13 cellular contexts compared by ENCODE assay signal in the genomic region with DNA sequence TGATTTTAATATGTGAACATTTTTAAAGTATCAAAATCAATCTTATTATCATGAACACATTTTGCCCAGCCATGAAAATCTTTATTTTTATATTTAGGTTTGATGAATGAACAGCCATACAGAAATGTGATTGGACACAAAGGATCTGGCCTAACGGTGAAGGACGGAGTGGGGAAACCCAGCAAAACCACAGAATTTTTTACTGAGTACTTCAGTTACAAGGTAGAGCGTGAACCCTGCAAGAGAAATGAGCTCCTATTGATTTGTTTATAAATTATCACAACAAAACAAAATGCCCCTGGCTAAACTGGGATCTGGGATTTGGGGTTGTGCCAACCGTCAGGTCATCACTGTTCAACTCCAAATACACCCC.
DNase-seq lines count a peak whose midpoint lies in the region; ATAC-seq and TF ChIP-seq lines count a peak whose summit lies in the region.
"Had no signal": no experiment of that assay in that cellular context is flagged by ENCODE, and none has a peak within 500 bp of the region (broad histone marks: within the 10 kb centered on the region; RNA-seq: fewer than 3 reads in every experiment).

No MANE protein-coding gene starts in this region.

- H3K4me3 ChIP-seq in RWPE2 (ENCODE audit: severe bottlenecking) = no peak overlapping the region
- H3K4me3 ChIP-seq: esophagus squamous epithelium, sigmoid colon had no signal

- no peaks in the 10 kb centered on the region for H3K9me3 ChIP-seq in RWPE2 (ENCODE audit: severe bottlenecking)
- H3K9me3 ChIP-seq: esophagus squamous epithelium, sigmoid colon had no signal

- peaks cover 6% of the 10 kb centered on the region for H3K36me3 Mint-ChIP-seq in mesothelial cell of epicardium

- H3K9me3 Mint-ChIP-seq in mesothelial cell of epicardium = peaks cover 11% of the 10 kb centered on the region
- H3K9me3 Mint-ChIP-seq: CD4-positive, CD25-positive, alpha-beta regulatory T cell had no signal

- H3K27me3 Mint-ChIP-seq in mesothelial cell of epicardium (ENCODE audit: low read depth) = no peaks in the 10 kb centered on the region
- H3K27me3 Mint-ChIP-seq: CD4-positive, CD25-positive, alpha-beta regulatory T cell; memory B cell had no signal

- peak overlapping the region; percentile 78 for H3K27ac ChIP-seq in RWPE2 (ENCODE audit: poor library complexity, severe bottlenecking)
- H3K27ac ChIP-seq: esophagus squamous epithelium had no signal

- H3K27me3 ChIP-seq in RWPE2 (ENCODE audit: insufficient read depth, poor library complexity, severe bottlenecking) = no peaks in the 10 kb centered on the region
- H3K27me3 ChIP-seq: esophagus squamous epithelium, sigmoid colon had no signal

- H3K4me3 Mint-ChIP-seq in mesothelial cell of epicardium = no peak overlapping the region
- H3K4me3 Mint-ChIP-seq: CD4-positive, CD25-positive, alpha-beta regulatory T cell; memory B cell; naive thymus-derived CD8-positive, alpha-beta T cell had no signal

- peaks cover 30% of the 10 kb centered on the region for H3K4me1 ChIP-seq in RWPE2 (ENCODE audit: insufficient read depth, poor library complexity, severe bottlenecking)

- no peaks in the 10 kb centered on the region for H3K36me3 ChIP-seq in RWPE2 (ENCODE audit: low read depth)
- H3K36me3 ChIP-seq: esophagus squamous epithelium, sigmoid colon had no signal

- H3K4me1 Mint-ChIP-seq in mesothelial cell of epicardium = peaks cover 38% of the 10 kb centered on the region

- DNase-seq in Daoy (ENCODE audit: low read depth) (peak; percentile 46), RWPE2 (ENCODE audit: low spot score) (no peak), mesothelial cell of epicardium (ENCODE audit: low spot score in 2 of 2, unreplicated experiment in 2 of 2) (no peak), activated T-cell treated with anti-CD3 and anti-CD28 coated beads for 4 hours (no peak), DMS79 treated with DMSO at 0.1 percent for 48 hours (lab: John Stamatoyannopoulos, UW) (no peak), midbrain (lab: John Stamatoyannopoulos, UW) (no peak)
- DNase-seq: esophagus squamous epithelium had no signal

- no peak for TF ChIP-seq CTCF in RWPE2 (IDR thresholded peaks at IDR 0.05; ENCODE audit: poor library complexity, severe bottlenecking)
- TF ChIP-seq CTCF in mesothelial cell of epicardium (IDR thresholded peaks at IDR 0.05; ENCODE audit: unreplicated experiment) = no peak

- H3K27ac Mint-ChIP-seq in mesothelial cell of epicardium = peak overlapping the region; percentile 28
- H3K27ac Mint-ChIP-seq: CD4-positive, CD25-positive, alpha-beta regulatory T cell; memory B cell; naive thymus-derived CD8-positive, alpha-beta T cell had no signal

- ATAC-seq in HG02759 (IDR thresholded peaks at IDR 0.05; ENCODE audit: unreplicated experiment) (peak; percentile 21), RWPE2 (ENCODE audit: low read depth) (no peak), HG03460 (IDR thresholded peaks at IDR 0.05; ENCODE audit: unreplicated experiment) (no peak)
- ATAC-seq: naive thymus-derived CD8-positive, alpha-beta T cell had no signal
